ENCODE assay signal across 30 cellular contexts in genomic region chr13:47705185-47705584, GRCh38.
"Had no signal": no experiment of that assay in that cellular context is flagged by ENCODE, and none has a peak within 500 bp of the region (broad histone marks: within the 10 kb centered on the region; RNA-seq: fewer than 3 reads in every experiment).

No MANE protein-coding gene starts in this region.

- H3K4me2 ChIP-seq: SK-N-SH had no signal

- H3K9ac ChIP-seq: SK-N-SH had no signal

- FAIRE-seq: TTC549 had no signal

- DNase-seq: activated CD4-positive, alpha-beta T cell treated with anti-CD3 and anti-CD28 coated beads, Interleukin-2, amount 10 ng/mL, durations not matched to agents 7 days and 5 days; activated CD4-positive, alpha-beta T cell treated with anti-CD3 and anti-CD28 coated beads, Interleukin-2, amount 50 U/mL, for 48 hours; activated CD8-positive, alpha-beta T cell treated with anti-CD3 and anti-CD28 coated beads, Interleukin-2, amount 10 ng/mL, durations not matched to agents 7 days and 5 days; activated gamma-delta T cell treated with Interleukin-2 at 50 U/mL for 16 hours; activated naive CD4-positive, alpha-beta T cell treated with anti-CD3 and anti-CD28 coated beads for 36 hours; activated T-cell treated with anti-CD3 and anti-CD28 coated beads, Interleukin-2, amount 50 U/mL, for 4 hours; adrenal gland; brain microvascular endothelial cell; central memory CD4-positive, alpha-beta T cell; Karpas-422; NCI-H1048; NCI-H1105 treated with DMSO at 0.1 percent for 48 hours; NCI-H1436; NCI-H1694; NCI-H1930; NCI-H2081 treated with DMSO at 0.1 percent for 48 hours; NCI-H226; NCI-H446 treated with DMSO at 0.1 percent for 48 hours; NCI-H524; NCI-H69; NCI-H82; SHP77 treated with DMSO at 0.1 percent for 48 hours; SK-N-SH had no signal

- H3K27me3 ChIP-seq: adrenal gland, brain microvascular endothelial cell, SJSA1 had no signal

- H3K9me3 Mint-ChIP-seq: activated naive CD4-positive, alpha-beta T cell treated with anti-CD3 and anti-CD28 coated beads for 36 hours; activated naive CD4-positive, alpha-beta T cell treated with anti-CD3 and anti-CD28 coated beads, Interleukin-2, amount 50 U/mL, for 72 hours; activated T-cell treated with anti-CD3 and anti-CD28 coated beads, Interleukin-2, amount 50 U/mL, for 4 hours; activated T-helper 1 cell treated with anti-CD3 and anti-CD28 coated beads, Interleukin-12 subunit alpha, Interleukin-12 subunit beta, Interleukin-2, Interleukin-4 antibody, amounts not matched to agents 30 ng/mL and 10 ng/mL and 1 ng/mL, durations not matched to agents 14 hours and 24 hours and 36 hours; T-helper 1 cell treated with Interleukin-12 subunit alpha and Interleukin-12 subunit beta and Interleukin-4 antibody, amounts not matched to agents 30 μg/mL and 1 μg/mL, for 36 hours; T-helper 2 cell treated with Interferon-gamma antibody and Interleukin-4, amounts not matched to agents 5 μg/mL and 100 μg/mL, for 36 hours had no signal

- ATAC-seq: activated CD8-positive, alpha-beta T cell treated with anti-CD3 and anti-CD28 coated beads, Interleukin-2, amount 10 ng/mL, durations not matched to agents 7 days and 5 days; activated naive CD4-positive, alpha-beta T cell treated with anti-CD3 and anti-CD28 coated beads, Interleukin-2, amount 50 U/mL, for 72 hours; activated T-cell treated with anti-CD3 and anti-CD28 coated beads, Interleukin-2, amount 50 U/mL, for 4 hours; Panc1 had no signal

- H3K36me3 Mint-ChIP-seq: activated naive CD4-positive, alpha-beta T cell treated with anti-CD3 and anti-CD28 coated beads, Interleukin-2, amount 50 U/mL, for 72 hours had no signal

- H3K4me3 ChIP-seq: adrenal gland, SJSA1 had no signal

- H3K27ac ChIP-seq: adrenal gland, brain microvascular endothelial cell, SJSA1 had no signal

- H3K36me3 ChIP-seq: adrenal gland, brain microvascular endothelial cell, SJSA1 had no signal

- H3K27ac Mint-ChIP-seq: activated CD4-positive, alpha-beta T cell treated with anti-CD3 and anti-CD28 coated beads, Interleukin-2, amount 10 ng/mL, durations not matched to agents 7 days and 5 days; activated CD8-positive, alpha-beta T cell treated with anti-CD3 and anti-CD28 coated beads, Interleukin-2, amount 10 ng/mL, durations not matched to agents 7 days and 5 days; activated naive CD4-positive, alpha-beta T cell treated with anti-CD3 and anti-CD28 coated beads for 36 hours; activated naive CD4-positive, alpha-beta T cell treated with anti-CD3 and anti-CD28 coated beads, Interleukin-2, amount 50 U/mL, for 72 hours; activated T-helper 1 cell treated with anti-CD3 and anti-CD28 coated beads, Interleukin-12 subunit alpha, Interleukin-12 subunit beta, Interleukin-2, Interleukin-4 antibody, amounts not matched to agents 30 ng/mL and 10 ng/mL and 1 ng/mL, durations not matched to agents 14 hours and 24 hours and 36 hours; T-helper 1 cell treated with Interleukin-12 subunit alpha and Interleukin-12 subunit beta and Interleukin-4 antibody, amounts not matched to agents 30 μg/mL and 1 μg/mL, for 36 hours; T-helper 2 cell treated with Interferon-gamma antibody and Interleukin-4, amounts not matched to agents 5 μg/mL and 100 μg/mL, for 36 hours had no signal

- H3K4me3 Mint-ChIP-seq: activated CD4-positive, alpha-beta T cell treated with anti-CD3 and anti-CD28 coated beads, Interleukin-2, amount 10 ng/mL, durations not matched to agents 7 days and 5 days; activated CD8-positive, alpha-beta T cell treated with anti-CD3 and anti-CD28 coated beads, Interleukin-2, amount 10 ng/mL, durations not matched to agents 7 days and 5 days; activated naive CD4-positive, alpha-beta T cell treated with anti-CD3 and anti-CD28 coated beads for 36 hours; activated T-cell treated with anti-CD3 and anti-CD28 coated beads, Interleukin-2, amount 50 U/mL, for 4 hours; activated T-helper 1 cell treated with anti-CD3 and anti-CD28 coated beads, Interleukin-12 subunit alpha, Interleukin-12 subunit beta, Interleukin-2, Interleukin-4 antibody, amounts not matched to agents 30 ng/mL and 10 ng/mL and 1 ng/mL, durations not matched to agents 14 hours and 24 hours and 36 hours; T-helper 1 cell treated with Interleukin-12 subunit alpha and Interleukin-12 subunit beta and Interleukin-4 antibody, amounts not matched to agents 30 μg/mL and 1 μg/mL, for 36 hours; T-helper 2 cell treated with Interferon-gamma antibody and Interleukin-4, amounts not matched to agents 5 μg/mL and 100 μg/mL, for 36 hours had no signal

- H3K9me3 ChIP-seq: adrenal gland, SJSA1, SK-N-SH had no signal

- H3K4me1 ChIP-seq: adrenal gland, SJSA1 had no signal
